Comparison of ENCODE assay signal across 27 cellular contexts in the genomic region with DNA sequence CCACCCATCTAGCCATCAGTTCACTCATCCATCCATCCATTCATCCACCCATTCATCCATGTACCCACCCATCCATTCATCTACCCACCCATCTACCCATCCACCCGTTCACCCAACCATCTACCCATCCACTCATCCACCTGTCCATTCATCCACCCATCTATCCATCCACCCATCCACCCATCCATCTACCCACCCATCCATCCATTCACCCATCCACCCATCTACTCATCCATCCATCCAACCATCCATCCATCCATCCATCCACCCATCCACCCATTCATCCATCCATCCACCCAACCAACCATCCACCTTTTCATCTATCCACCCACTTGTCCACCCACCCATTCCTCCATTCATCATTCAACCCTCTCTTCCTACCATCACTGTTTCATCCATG.
DNase-seq lines count a peak whose midpoint lies in the region; ATAC-seq, FAIRE-seq and TF ChIP-seq lines count a peak whose summit lies in the region.
"Had no signal": no experiment of that assay in that cellular context is flagged by ENCODE, and none has a peak within 500 bp of the region (broad histone marks: within the 10 kb centered on the region; RNA-seq: fewer than 3 reads in every experiment).

No MANE protein-coding gene starts in this region.

- POLR2A ChIA-PET in HEK293 (lab: Yijun Ruan, JAX) (interaction anchor here (0.6 to 0.7 kb wide), 2 partner anchors 276 to 506 kb away, joined by 3 to 5 read pairs; no protein-coding TSS in a partner anchor), K562 (lab: Yijun Ruan, JAX) (no interaction called here)

- H3K4me3 ChIP-seq in HEK293 (ENCODE audit: low read depth, low read length) (no peak overlapping the region), K562 (no peak overlapping the region)
- H3K4me3 ChIP-seq: BLaER1 had no signal

- H3K36me3 ChIP-seq in HEK293 (ENCODE audit: control insufficient read depth in 2 of 2, insufficient read depth in 1 of 2, low read length in 2 of 2) (no peaks in the 10 kb centered on the region), K562 (ENCODE audit: control insufficient read depth, insufficient read depth, low read length) (no peaks in the 10 kb centered on the region)
- H3K36me3 ChIP-seq: BE2C, BLaER1 had no signal

- no peak for ATAC-seq in K562

- H3K27me3 ChIP-seq in K562 (ENCODE audit: control insufficient read depth in 2 of 2, insufficient read depth in 2 of 2, low read length in 2 of 2): peaks cover 4 to 15% of the 10 kb centered on the region in 2 experiments; a peak in 4 of 5 replicates
- H3K27me3 ChIP-seq: BE2C, BLaER1 had no signal

- TF ChIP-seq EP300 in K562 (IDR thresholded peaks at IDR 0.05; ENCODE audit: low read length): no peak

- H3K27me3 Mint-ChIP-seq in osteocyte (ENCODE audit: unreplicated experiment): peaks cover 2% of the 10 kb centered on the region
- peaks cover 23% of the 10 kb centered on the region for H3K27me3 Mint-ChIP-seq in nephron progenitor cell (ENCODE audit: low read depth, poor library complexity)

- no peaks in the 10 kb centered on the region for H3K79me2 ChIP-seq in K562 (ENCODE audit: control insufficient read depth, insufficient read depth, low read length)

- BruUV-seq in K562 (replicated peaks; lab: Mats Ljungman, UMichigan): no TSS peak

- H2AFZ ChIP-seq in K562 (ENCODE audit: low read depth, low read length): no peak overlapping the region

- H3K4me1 ChIP-seq in HEK293 (ENCODE audit: control insufficient read depth, insufficient read depth, low read length): no peaks in the 10 kb centered on the region
- H3K4me1 ChIP-seq in K562 (replicated peaks in 1 of 2; ENCODE audit: control insufficient read depth in 2 of 2, insufficient read depth in 2 of 2, low read length in 2 of 2): no peaks in the 10 kb centered on the region
- H3K4me1 ChIP-seq: BE2C, BLaER1 had no signal

- no peaks in the 10 kb centered on the region for H4K20me1 ChIP-seq in K562 (replicated peaks; ENCODE audit: control insufficient read depth, insufficient read depth, low read length)
- H4K20me1 ChIP-seq: BLaER1 had no signal

- H3K4me1 Mint-ChIP-seq in osteocyte (ENCODE audit: unreplicated experiment) (no peaks in the 10 kb centered on the region), nephron progenitor cell (peaks cover 17% of the 10 kb centered on the region)

- no peak overlapping the region for H3K4me2 ChIP-seq in K562 (ENCODE audit: insufficient read depth, low read length)
- H3K4me2 ChIP-seq: BLaER1 had no signal

- intact Hi-C loops in K562 (cut with micrococcal nuclease): no loop called here

- WGBS in K562 (ENCODE audit: insufficient coverage, low coverage, missing lambda C conversion rate): 0% methylated on average over 1 of the region's 1 CpG

- no peak for TF ChIP-seq POLR2A in K562 (conservative IDR thresholded peaks at IDR 0.05)

- DNase-seq in K562 (ENCODE audit: extremely low read depth in 1 of 4, low spot score in 3 of 4) (no peak), osteocyte (ENCODE audit: extremely low spot score, unreplicated experiment) (peak; percentile 7), activated gamma-delta T cell (lab: John Stamatoyannopoulos, UW) (no peak), GM10266 (ENCODE audit: extremely low spot score) (no peak), NCI-H1105 treated with DMSO at 0.1 percent for 48 hours (lab: John Stamatoyannopoulos, UW) (no peak), nephron progenitor cell (no peak)
- DNase-seq: 8988T; ACHN; BE2C; C1 segment of cervical spinal cord; CD4-positive, alpha-beta memory T cell; CD4-positive, CD25-positive, alpha-beta regulatory T cell; CD8-positive, alpha-beta memory T cell; COR-L47; DMS 273 treated with DMSO at 0.1 percent for 48 hours; DMS153; DMS53; DMS79; DND-41; GDM1 had no signal

- TF ChIP-seq RAD21 in K562 (CRISPR knock-in tag; conservative IDR thresholded peaks at IDR 0.05 in 1 of 2, IDR thresholded peaks at IDR 0.05 in 1 of 2): no peak

- CTCF ChIA-PET in HEK293 (lab: Yijun Ruan, JAX) (no interaction called here), K562 (lab: Yijun Ruan, JAX; ENCODE audit: low intra/inter-chr PET ratio) (no interaction called here)

- H3K9me3 Mint-ChIP-seq in osteocyte (ENCODE audit: unreplicated experiment): no peaks in the 10 kb centered on the region
- no peaks in the 10 kb centered on the region for H3K9me3 Mint-ChIP-seq in nephron progenitor cell
- H3K9me3 Mint-ChIP-seq: CD4-positive, CD25-positive, alpha-beta regulatory T cell; CD8-positive, alpha-beta memory T cell had no signal

- H3K27ac ChIP-seq in HEK293 (ENCODE audit: extremely low read depth, low read depth, low read length) (no peak overlapping the region), K562 (ENCODE audit: extremely low read depth, low read depth, low read length) (no peak overlapping the region)
- H3K27ac ChIP-seq: BLaER1 had no signal

- H3K9me1 ChIP-seq in K562 (ENCODE audit: control insufficient read depth, insufficient read depth, low read length): no peaks in the 10 kb centered on the region

- H3K36me3 Mint-ChIP-seq in osteocyte (ENCODE audit: unreplicated experiment): no peaks in the 10 kb centered on the region
- no peaks in the 10 kb centered on the region for H3K36me3 Mint-ChIP-seq in nephron progenitor cell (ENCODE audit: low read depth)
- H3K36me3 Mint-ChIP-seq: CD14-positive monocyte; CD4-positive, CD25-positive, alpha-beta regulatory T cell had no signal

- TF ChIP-seq CTCF in HEK293 (tag by site-specific recombination; IDR thresholded peaks at IDR 0.05) (no peak), K562 (IDR thresholded peaks at IDR 0.05 in 2 of 3, conservative IDR thresholded peaks at IDR 0.05 in 1 of 3; ENCODE audit: insufficient read depth in 2 of 3, low read depth in 1 of 3, low read length in 3 of 3) (no peak), osteocyte (IDR thresholded peaks at IDR 0.05) (no peak), GM10266 (IDR thresholded peaks at IDR 0.05; ENCODE audit: control insufficient read depth, insufficient read depth, low read depth, missing control alignments) (no peak), nephron progenitor cell (IDR thresholded peaks at IDR 0.05) (no peak)

- H3K27ac Mint-ChIP-seq in osteocyte (ENCODE audit: unreplicated experiment) (no peak overlapping the region), nephron progenitor cell (no peak overlapping the region)
- H3K27ac Mint-ChIP-seq: CD4-positive, alpha-beta memory T cell; CD4-positive, CD25-positive, alpha-beta regulatory T cell; CD8-positive, alpha-beta memory T cell had no signal

- FAIRE-seq in K562 (lab: Jason Lieb, UNC): no peak
- FAIRE-seq: A204.1, GM12892, GM18507, GM19239 had no signal

- no peak overlapping the region for H3K9ac ChIP-seq in K562 (ENCODE audit: insufficient read depth in 1 of 2, low read depth in 2 of 2, low read length in 2 of 2)
- H3K9ac ChIP-seq: BLaER1 had no signal

- no peaks in the 10 kb centered on the region for H3K9me3 ChIP-seq in HEK293 (ENCODE audit: control insufficient read depth, insufficient read depth, low read depth, low read length)
- no peaks in the 10 kb centered on the region for H3K9me3 ChIP-seq in K562 (replicated peaks; ENCODE audit: control insufficient read depth, insufficient read depth, low read depth, low read length)
- H3K9me3 ChIP-seq: BE2C, BLaER1 had no signal

- in situ Hi-C loops in K562 (cut with MboI): no loop called here

- H3K4me3 Mint-ChIP-seq in osteocyte (ENCODE audit: unreplicated experiment) (no peak overlapping the region), nephron progenitor cell (no peak overlapping the region)
- H3K4me3 Mint-ChIP-seq: CD14-positive monocyte; CD4-positive, alpha-beta memory T cell; CD4-positive, CD25-positive, alpha-beta regulatory T cell; CD8-positive, alpha-beta memory T cell had no signal

TF ChIP-seq in HEK293, 187 proteins besides CTCF, POLR2A, EP300 and RAD21 (continues in another document):
- TF ChIP-seq ZNF501 (tag by site-specific recombination; IDR thresholded peaks at IDR 0.05) (no peak), ZBTB17 (tag by site-specific recombination; IDR thresholded peaks at IDR 0.05) (peak; percentile 70), OSR2 (tag by site-specific recombination; IDR thresholded peaks at IDR 0.05) (no peak), GLIS2 (tag by site-specific recombination; IDR thresholded peaks at IDR 0.05) (no peak)

TF ChIP-seq in K562, 482 proteins besides CTCF, POLR2A, EP300 and RAD21 (continues in another document):
- no peak for TF ChIP-seq SMARCC2 (IDR thresholded peaks at IDR 0.05; ENCODE audit: low read depth)
- 0 out of 2 replicates have a peak, but pooled peaks have one; percentile 55 for TF ChIP-seq HBP1 (CRISPR knock-in tag; IDR thresholded peaks at IDR 0.05)
- TF ChIP-seq ZNF717 (CRISPR knock-in tag; IDR thresholded peaks at IDR 0.05): no peak
- TF ChIP-seq EGR1 (conservative IDR thresholded peaks at IDR 0.05): 0 out of 2 replicates have a peak, but pooled peaks have one; percentile 20
- TF ChIP-seq TARDBP (IDR thresholded peaks at IDR 0.05): no peak
- no peak for TF ChIP-seq RBBP5 (IDR thresholded peaks at IDR 0.05; ENCODE audit: borderline replicate concordance, insufficient read depth, low read length, poor library complexity, severe bottlenecking)
- no peak for TF ChIP-seq ATF3 (IDR thresholded peaks at IDR 0.05)
- TF ChIP-seq ATF3 (CRISPR knock-in tag; conservative IDR thresholded peaks at IDR 0.05): no peak

Comparison
In these comparisons a context has a peak if more than half of its experiments do, and no peak if none do; other contexts are left out.
1. Of the 44 proteins assayed by ChIP-seq in both K562 and HEK293: peak only in K562: none; only in HEK293: ZBTB17, ZNF140 and ZNF311; in both: none; in neither: 41.